Comparison of ENCODE assay signal across 8 cellular contexts in genomic region chr10:119079572-119080520, GRCh38. TPM values are rescaled to one million over a fixed set of nuclear protein-coding genes. Genes with fewer than 3 reads are reported as not detected.
DNase-seq lines count a peak whose midpoint lies in the region; ATAC-seq and TF ChIP-seq lines count a peak whose summit lies in the region.

No MANE protein-coding gene starts in this region.

- no peaks in the 10 kb centered on the region for H3K27me3 Mint-ChIP-seq in CD8-positive, alpha-beta T cell (ENCODE audit: low read depth)
- no peaks in the 10 kb centered on the region for H3K27me3 Mint-ChIP-seq in activated naive CD8-positive, alpha-beta T cell treated with anti-CD3 and anti-CD28 coated beads, Interleukin-2, amount 50 U/mL, for 24 hours

- H3K27ac ChIP-seq in CD8-positive, alpha-beta T cell (ENCODE audit: low read depth, low read length) = peak overlapping the region; percentile 82
- peak overlapping the region; percentile 94 for H3K27ac ChIP-seq in SJCRH30

- H3K4me3 Mint-ChIP-seq in CD8-positive, alpha-beta T cell = peak overlapping the region; percentile 94
- H3K4me3 Mint-ChIP-seq in activated naive CD8-positive, alpha-beta T cell treated with anti-CD3 and anti-CD28 coated beads, Interleukin-2, amount 50 U/mL, for 24 hours = peak overlapping the region; percentile 97

- TF ChIP-seq CTCF in CD8-positive, alpha-beta T cell (IDR thresholded peaks at IDR 0.05) = no peak

- peak; percentile 52 for ATAC-seq in CD8-positive, alpha-beta T cell
- ATAC-seq in HG03378 (IDR thresholded peaks at IDR 0.05; ENCODE audit: unreplicated experiment) = peak; percentile 48
- peak; percentile 81 for ATAC-seq in activated naive CD8-positive, alpha-beta T cell treated with anti-CD3 and anti-CD28 coated beads, Interleukin-2, amount 50 U/mL, for 24 hours

- DNase-seq in CD8-positive, alpha-beta T cell = peak; percentile 21 to 71 (median 59)
- DNase-seq in GM19238 (ENCODE audit: insufficient read length, low spot score) (peak; percentile 78), SJCRH30 (peak; percentile 73), cardiac septum (ENCODE audit: low spot score) (peak; percentile 86), pons (ENCODE audit: low spot score) (peak; percentile 37), ureter (ENCODE audit: low spot score) (peak; percentile 76)
- peak; percentile 76 for DNase-seq in activated naive CD8-positive, alpha-beta T cell treated with anti-CD3 and anti-CD28 coated beads, Interleukin-2, amount 50 U/mL, for 24 hours

- H3K9me3 ChIP-seq in CD8-positive, alpha-beta T cell (ENCODE audit: low read length) = no peaks in the 10 kb centered on the region
- H3K9me3 ChIP-seq in SJCRH30 (replicated peaks) = no peaks in the 10 kb centered on the region

- H3K4me1 ChIP-seq in CD8-positive, alpha-beta T cell (ENCODE audit: insufficient read depth, low read length) = peaks cover 28% of the 10 kb centered on the region
- 0 out of 2 replicates have a peak, but pooled peaks cover 2% of the 10 kb centered on the region for H3K4me1 ChIP-seq in SJCRH30

- intact Hi-C loops in CD8-positive, alpha-beta T cell (cut with DNase I, micrococcal nuclease) = loop anchor here (1.0 to 10.0 kb wide), 12 partner anchors 23 to 812 kb away; partner anchors contain the start of genes MCMBP (in 2 of the 2), SFXN4 (in 2 of the 2), BAG3 (in 1 of the 2) and DENND10 (in 1 of the 2)
- intact Hi-C loops in cardiac septum (cut with DNase I) = loop anchor here (2.0 to 5.0 kb wide), 3 partner anchors 25 to 325 kb away; partner anchors contain the start of genes CACUL1 and DENND10

- H3K4me3 ChIP-seq in CD8-positive, alpha-beta T cell (ENCODE audit: low read depth, low read length) = peak overlapping the region; percentile 64
- peak overlapping the region; percentile 94 for H3K4me3 ChIP-seq in SJCRH30

- H3K4me1 Mint-ChIP-seq in CD8-positive, alpha-beta T cell (ENCODE audit: low read depth) = peaks cover 51% of the 10 kb centered on the region
- H3K4me1 Mint-ChIP-seq in activated naive CD8-positive, alpha-beta T cell treated with anti-CD3 and anti-CD28 coated beads, Interleukin-2, amount 50 U/mL, for 24 hours = peaks cover 45% of the 10 kb centered on the region

- H3K27me3 ChIP-seq in CD8-positive, alpha-beta T cell (ENCODE audit: insufficient read depth, low read length) = no peaks in the 10 kb centered on the region
- H3K27me3 ChIP-seq in SJCRH30 = no peaks in the 10 kb centered on the region

- CTCF ChIA-PET in CD8-positive, alpha-beta T cell (lab: Charles Lee) = interaction anchor here (0.6 kb wide), 1 partner anchor 480 kb away, joined by 3 read pairs; no protein-coding TSS in a partner anchor

- H3K27ac Mint-ChIP-seq in CD8-positive, alpha-beta T cell = peak overlapping the region; percentile 97
- peak overlapping the region; percentile 94 for H3K27ac Mint-ChIP-seq in activated naive CD8-positive, alpha-beta T cell treated with anti-CD3 and anti-CD28 coated beads, Interleukin-2, amount 50 U/mL, for 24 hours

- H3K36me3 ChIP-seq in CD8-positive, alpha-beta T cell (ENCODE audit: insufficient read depth, low read length) = no peaks in the 10 kb centered on the region
- H3K36me3 ChIP-seq in SJCRH30 = peaks cover 30% of the 10 kb centered on the region

- POLR2A ChIA-PET in CD8-positive, alpha-beta T cell (lab: Charles Lee) = interaction anchor here (0.8 to 1.6 kb wide), 6 partner anchors 11 to 104 kb away, joined by 3 to 12 read pairs (median 4); partner anchors contain the start of gene DENND10

- peaks cover 26% of the 10 kb centered on the region for H3K36me3 Mint-ChIP-seq in CD8-positive, alpha-beta T cell
- H3K36me3 Mint-ChIP-seq in activated naive CD8-positive, alpha-beta T cell treated with anti-CD3 and anti-CD28 coated beads, Interleukin-2, amount 50 U/mL, for 24 hours (ENCODE audit: low read depth) = peaks cover 39% of the 10 kb centered on the region

- no peaks in the 10 kb centered on the region for H3K9me3 Mint-ChIP-seq in CD8-positive, alpha-beta T cell
- no peaks in the 10 kb centered on the region for H3K9me3 Mint-ChIP-seq in activated naive CD8-positive, alpha-beta T cell treated with anti-CD3 and anti-CD28 coated beads, Interleukin-2, amount 50 U/mL, for 24 hours

RNA-seq across cellular contexts. Expression of gene EIF3A, which starts 0.8 kb away (rescaled TPM):
- total RNA-seq in CD8-positive, alpha-beta T cell = 100 to 1,000 TPM; 121 to 128 TPM
- 170 and 192 TPM in 2 replicates for total RNA-seq in SJCRH30 (2014; rRNA removed; shearing (Covaris generic))
- total RNA-seq in cardiac septum = 133 TPM
- 134 TPM for total RNA-seq in ureter

RNA-seq across cellular contexts. Expression of gene DENND10, which starts 24.1 kb away (rescaled TPM):
- 10 to 100 TPM; 28.8 to 30.5 TPM for total RNA-seq in CD8-positive, alpha-beta T cell
- total RNA-seq in SJCRH30 (2014; rRNA removed; shearing (Covaris generic)) = 40.5 and 42.1 TPM in 2 replicates
- total RNA-seq in cardiac septum = 22.2 TPM
- total RNA-seq in ureter = 31.9 TPM

RNA-seq across cellular contexts. Expression of gene NANOS1, which starts 50.3 kb away (rescaled TPM):
- under 1 TPM; 0.41 to 0.50 TPM for total RNA-seq in CD8-positive, alpha-beta T cell
- total RNA-seq in SJCRH30 (2014; rRNA removed; shearing (Covaris generic)) = 54.2 and 59.4 TPM in 2 replicates
- total RNA-seq in cardiac septum = 10.3 TPM
- 0.52 TPM for total RNA-seq in ureter

Comparison
In these comparisons a context has a peak if more than half of its experiments do, and no peak if none do; other contexts are left out.
1. Peak in every context shown above with its lines: DNase-seq, ATAC-seq, H3K4me3 ChIP-seq and H3K27ac ChIP-seq.